In genomic region chr21:29335720-29336119, GRCh38 we compare ENCODE assay signal across 14 cellular contexts. TPM values are rescaled to one million over a fixed set of nuclear protein-coding genes. Genes with fewer than 3 reads are reported as not detected.
DNase-seq lines count a peak whose midpoint lies in the region; ATAC-seq and TF ChIP-seq lines count a peak whose summit lies in the region.
"Had no signal": no experiment of that assay in that cellular context is flagged by ENCODE, and none has a peak within 500 bp of the region (broad histone marks: within the 10 kb centered on the region; RNA-seq: fewer than 3 reads in every experiment).

No MANE protein-coding gene starts in this region.

- H3K4me3 ChIP-seq in HEK293 (ENCODE audit: low read depth, low read length), result no peak overlapping the region
- H3K4me3 ChIP-seq: SJCRH30, stomach had no signal

- TF ChIP-seq CTCF in HEK293 (tag by site-specific recombination; IDR thresholded peaks at IDR 0.05) (peak; percentile 51; the same call in 1 of the 2 replicates), foreskin keratinocyte (conservative IDR thresholded peaks at IDR 0.05) (peak; percentile 54)

- H3K27me3 ChIP-seq in foreskin keratinocyte, result no peaks in the 10 kb centered on the region
- H3K27me3 ChIP-seq: SJCRH30, stomach had no signal

- peaks cover 0 to 6% of the 10 kb centered on the region in 2 experiments; a peak in 1 of 3 replicates for H3K36me3 ChIP-seq in HEK293 (ENCODE audit: control insufficient read depth in 2 of 2, insufficient read depth in 1 of 2, low read length in 2 of 2)

- no peaks in the 10 kb centered on the region for H3K9me3 ChIP-seq in HEK293 (ENCODE audit: control insufficient read depth, insufficient read depth, low read depth, low read length)
- H3K9me3 ChIP-seq: SJCRH30, stomach had no signal

- H3K4me1 ChIP-seq in HEK293 (ENCODE audit: control insufficient read depth, insufficient read depth, low read length) (peaks cover 12% of the 10 kb centered on the region), foreskin keratinocyte (peaks cover 45% of the 10 kb centered on the region)
- H3K4me1 ChIP-seq: SJCRH30 had no signal

- POLR2A ChIA-PET in HEK293 (lab: Yijun Ruan, JAX), result no interaction called here

- ATAC-seq in foreskin keratinocyte (peak; percentile 58), GM18873 (IDR thresholded peaks at IDR 0.05; ENCODE audit: low FRiP score, unreplicated experiment) (no peak)
- ATAC-seq: WTC11 had no signal

- in situ Hi-C loops in G401 (cut with HindIII; ENCODE audit: low sequenced_read_pairs), result no loop called here

- H3K27ac ChIP-seq in HEK293 (ENCODE audit: extremely low read depth, low read depth, low read length) (no peak overlapping the region), foreskin keratinocyte (no peak overlapping the region)
- H3K27ac ChIP-seq: SJCRH30, stomach had no signal

- CTCF ChIA-PET in HEK293 (lab: Yijun Ruan, JAX), result interaction anchor here (1.1 to 1.6 kb wide), 3 partner anchors 9 to 171 kb away, joined by 3 to 5 read pairs (median 3); no protein-coding TSS in a partner anchor

- DNase-seq in AG08395 (ENCODE audit: low spot score) (peak; percentile 20), amniotic epithelial cell (ENCODE audit: low read depth) (peak; percentile 67), foreskin keratinocyte (peak; percentile 66 to 75), GM19238 (ENCODE audit: insufficient read length, low spot score) (no peak), cerebellar cortex (ENCODE audit: low spot score) (no peak), G401 (ENCODE audit: low spot score) (no peak)
- DNase-seq: effector memory CD4-positive, alpha-beta T cell; NCI-H1436 treated with DMSO at 0.1 percent for 48 hours; NCI-H526 treated with DMSO at 0.1 percent for 48 hours; stomach had no signal

TF ChIP-seq in HEK293, 187 proteins besides CTCF, POLR2A, EP300 and RAD21 (continues in another document):
- TF ChIP-seq ZNF148 (tag by site-specific recombination; IDR thresholded peaks at IDR 0.05; ENCODE audit: borderline replicate concordance), result no peak
- TF ChIP-seq KLF1 (tag by site-specific recombination; IDR thresholded peaks at IDR 0.05), result no peak
- TF ChIP-seq ZNF239 (tag by site-specific recombination; IDR thresholded peaks at IDR 0.05), result no peak
- TF ChIP-seq ZNF530 (tag by site-specific recombination; IDR thresholded peaks at IDR 0.05; ENCODE audit: low read depth), result no peak
- TF ChIP-seq ZNF391 (tag by site-specific recombination; IDR thresholded peaks at IDR 0.05; ENCODE audit: borderline replicate concordance, low read depth), result no peak
- TF ChIP-seq GLIS2 (tag by site-specific recombination; IDR thresholded peaks at IDR 0.05), result no peak
- no peak for TF ChIP-seq SP7 (tag by site-specific recombination; IDR thresholded peaks at IDR 0.05)
- no peak for TF ChIP-seq ZNF280D (tag by site-specific recombination; IDR thresholded peaks at IDR 0.05)
- no peak; the same call in 1 of the 2 replicates for TF ChIP-seq ZNF518A (tag by site-specific recombination; conservative IDR thresholded peaks at IDR 0.05; ENCODE audit: low read depth)
- no peak for TF ChIP-seq ZBTB49 (tag by site-specific recombination; IDR thresholded peaks at IDR 0.05; ENCODE audit: low read depth)
- TF ChIP-seq HOXD13 (CRISPR knock-in tag; IDR thresholded peaks at IDR 0.05; ENCODE audit: borderline replicate concordance), result no peak
- no peak for TF ChIP-seq MEIS1 (CRISPR knock-in tag; IDR thresholded peaks at IDR 0.05; ENCODE audit: borderline replicate concordance)
- TF ChIP-seq ZNF121 (tag by site-specific recombination; IDR thresholded peaks at IDR 0.05), result no peak

RNA-seq across cellular contexts. Expression of gene BACH1, which starts 37.0 kb away (rescaled TPM):
- 45.6 and 46.9 TPM in 2 replicates for total RNA-seq in foreskin keratinocyte
- polyA plus RNA-seq in foreskin keratinocyte, result 6.1 and 7.4 TPM in 2 replicates
- total RNA-seq in G401 (2014; rRNA removed; shearing (Covaris generic)), result 25.7 and 45.2 TPM in 2 replicates

Comparison
In these comparisons a context has a peak if more than half of its experiments do, and no peak if none do; other contexts are left out.
1. DNase-seq: peak in AG08395 (single experiment), amniotic epithelial cell (single experiment) and foreskin keratinocyte (2 of 2); none in GM19238 (single experiment), cerebellar cortex (single experiment) and G401 (single experiment).